ENCODE assay signal across 1 cellular context in the genomic region with DNA sequence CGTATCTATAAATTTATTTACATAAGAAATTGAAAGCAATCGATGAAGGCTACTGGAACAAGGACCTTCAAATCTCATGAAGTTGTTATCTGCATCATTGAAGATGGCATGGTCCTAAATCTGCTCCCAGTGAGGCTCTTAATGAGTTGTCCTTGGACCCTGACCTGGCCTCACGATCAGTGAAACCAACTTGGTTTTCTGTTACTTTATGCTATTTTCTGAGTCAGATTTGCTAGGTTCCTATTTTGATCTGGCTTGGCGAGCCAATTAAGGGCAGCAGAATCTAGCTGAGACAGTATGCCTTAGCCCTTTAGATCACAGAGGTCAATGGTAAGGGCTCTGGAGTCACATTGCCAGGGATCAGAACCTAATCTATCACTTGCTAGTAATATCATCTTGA.
A peak's percentile ranks its signal among the peaks of the same experiment; 100 is the strongest.
TF ChIP-seq lines count a peak whose summit lies in the region.

No MANE protein-coding gene starts in this region.

TF ChIP-seq in HepG2, 621 proteins besides CTCF, POLR2A, EP300 and RAD21 (continued from another document and continues in another):
- TF ChIP-seq, protein P1, sequence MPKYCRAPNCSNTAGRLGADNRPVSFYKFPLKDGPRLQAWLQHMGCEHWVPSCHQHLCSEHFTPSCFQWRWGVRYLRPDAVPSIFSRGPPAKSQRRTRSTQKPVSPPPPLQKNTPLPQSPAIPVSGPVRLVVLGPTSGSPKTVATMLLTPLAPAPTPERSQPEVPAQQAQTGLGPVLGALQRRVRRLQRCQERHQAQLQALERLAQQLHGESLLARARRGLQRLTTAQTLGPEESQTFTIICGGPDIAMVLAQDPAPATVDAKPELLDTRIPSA (CRISPR knock-in tag; IDR thresholded peaks at IDR 0.05; ENCODE audit: borderline replicate concordance) = no peak
- TF ChIP-seq ZNF326 (CRISPR knock-in tag; IDR thresholded peaks at IDR 0.05; ENCODE audit: borderline replicate concordance) = no peak
- TF ChIP-seq HDAC2 (CRISPR knock-in tag; IDR thresholded peaks at IDR 0.05) = no peak
- no peak for TF ChIP-seq CBFB (CRISPR knock-in tag; IDR thresholded peaks at IDR 0.05)
- no peak for TF ChIP-seq ZNF891 (CRISPR knock-in tag; IDR thresholded peaks at IDR 0.05)
- TF ChIP-seq RCOR2 (CRISPR knock-in tag; IDR thresholded peaks at IDR 0.05) = peak; percentile 29; the same call in 1 of the 2 replicates
- TF ChIP-seq ZSCAN12 (CRISPR knock-in tag; IDR thresholded peaks at IDR 0.05) = no peak
- TF ChIP-seq NR3C1 (CRISPR knock-in tag; IDR thresholded peaks at IDR 0.05) = no peak
- no peak for TF ChIP-seq MAFK (conservative IDR thresholded peaks at IDR 0.05 in 1 of 2, IDR thresholded peaks at IDR 0.05 in 1 of 2; ENCODE audit: low read length in 2 of 2)
- TF ChIP-seq KAT2B (IDR thresholded peaks at IDR 0.05; ENCODE audit: borderline replicate concordance, low read depth, low read length) = no peak
- TF ChIP-seq ZEB1 (IDR thresholded peaks at IDR 0.05; ENCODE audit: insufficient replicate concordance, low read depth) = no peak
- TF ChIP-seq, protein P2, sequence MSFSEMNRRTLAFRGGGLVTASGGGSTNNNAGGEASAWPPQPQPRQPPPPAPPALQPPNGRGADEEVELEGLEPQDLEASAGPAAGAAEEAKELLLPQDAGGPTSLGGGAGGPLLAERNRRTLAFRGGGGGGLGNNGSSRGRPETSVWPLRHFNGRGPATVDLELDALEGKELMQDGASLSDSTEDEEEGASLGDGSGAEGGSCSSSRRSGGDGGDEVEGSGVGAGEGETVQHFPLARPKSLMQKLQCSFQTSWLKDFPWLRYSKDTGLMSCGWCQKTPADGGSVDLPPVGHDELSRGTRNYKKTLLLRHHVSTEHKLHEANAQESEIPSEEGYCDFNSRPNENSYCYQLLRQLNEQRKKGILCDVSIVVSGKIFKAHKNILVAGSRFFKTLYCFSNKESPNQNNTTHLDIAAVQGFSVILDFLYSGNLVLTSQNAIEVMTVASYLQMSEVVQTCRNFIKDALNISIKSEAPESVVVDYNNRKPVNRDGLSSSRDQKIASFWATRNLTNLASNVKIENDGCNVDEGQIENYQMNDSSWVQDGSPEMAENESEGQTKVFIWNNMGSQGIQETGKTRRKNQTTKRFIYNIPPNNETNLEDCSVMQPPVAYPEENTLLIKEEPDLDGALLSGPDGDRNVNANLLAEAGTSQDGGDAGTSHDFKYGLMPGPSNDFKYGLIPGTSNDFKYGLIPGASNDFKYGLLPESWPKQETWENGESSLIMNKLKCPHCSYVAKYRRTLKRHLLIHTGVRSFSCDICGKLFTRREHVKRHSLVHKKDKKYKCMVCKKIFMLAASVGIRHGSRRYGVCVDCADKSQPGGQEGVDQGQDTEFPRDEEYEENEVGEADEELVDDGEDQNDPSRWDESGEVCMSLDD (CRISPR knock-in tag; IDR thresholded peaks at IDR 0.05; ENCODE audit: borderline replicate concordance) = no peak
- TF ChIP-seq, protein P3, sequence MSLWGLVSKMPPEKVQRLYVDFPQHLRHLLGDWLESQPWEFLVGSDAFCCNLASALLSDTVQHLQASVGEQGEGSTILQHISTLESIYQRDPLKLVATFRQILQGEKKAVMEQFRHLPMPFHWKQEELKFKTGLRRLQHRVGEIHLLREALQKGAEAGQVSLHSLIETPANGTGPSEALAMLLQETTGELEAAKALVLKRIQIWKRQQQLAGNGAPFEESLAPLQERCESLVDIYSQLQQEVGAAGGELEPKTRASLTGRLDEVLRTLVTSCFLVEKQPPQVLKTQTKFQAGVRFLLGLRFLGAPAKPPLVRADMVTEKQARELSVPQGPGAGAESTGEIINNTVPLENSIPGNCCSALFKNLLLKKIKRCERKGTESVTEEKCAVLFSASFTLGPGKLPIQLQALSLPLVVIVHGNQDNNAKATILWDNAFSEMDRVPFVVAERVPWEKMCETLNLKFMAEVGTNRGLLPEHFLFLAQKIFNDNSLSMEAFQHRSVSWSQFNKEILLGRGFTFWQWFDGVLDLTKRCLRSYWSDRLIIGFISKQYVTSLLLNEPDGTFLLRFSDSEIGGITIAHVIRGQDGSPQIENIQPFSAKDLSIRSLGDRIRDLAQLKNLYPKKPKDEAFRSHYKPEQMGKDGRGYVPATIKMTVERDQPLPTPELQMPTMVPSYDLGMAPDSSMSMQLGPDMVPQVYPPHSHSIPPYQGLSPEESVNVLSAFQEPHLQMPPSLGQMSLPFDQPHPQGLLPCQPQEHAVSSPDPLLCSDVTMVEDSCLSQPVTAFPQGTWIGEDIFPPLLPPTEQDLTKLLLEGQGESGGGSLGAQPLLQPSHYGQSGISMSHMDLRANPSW (CRISPR knock-in tag; IDR thresholded peaks at IDR 0.05; ENCODE audit: borderline replicate concordance) = no peak
- TF ChIP-seq FOXP1 (IDR thresholded peaks at IDR 0.05) = no peak
- no peak for TF ChIP-seq FOXP1 (CRISPR knock-in tag; IDR thresholded peaks at IDR 0.05)
- no peak for TF ChIP-seq MAZ (IDR thresholded peaks at IDR 0.05; ENCODE audit: borderline replicate concordance, low read depth, low read length)
- no peak for TF ChIP-seq MAZ (CRISPR knock-in tag; IDR thresholded peaks at IDR 0.05; ENCODE audit: low read depth)
- 0 out of 2 replicates have a peak, but pooled peaks have one; percentile 16 for TF ChIP-seq SNAI1 (CRISPR knock-in tag; IDR thresholded peaks at IDR 0.05; ENCODE audit: borderline replicate concordance)
- TF ChIP-seq, protein P4, sequence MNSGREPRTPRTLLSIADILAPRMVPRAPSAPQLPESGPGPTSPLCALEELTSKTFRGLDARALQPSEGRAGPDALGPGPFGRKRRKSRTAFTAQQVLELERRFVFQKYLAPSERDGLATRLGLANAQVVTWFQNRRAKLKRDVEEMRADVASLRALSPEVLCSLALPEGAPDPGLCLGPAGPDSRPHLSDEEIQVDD (CRISPR knock-in tag; IDR thresholded peaks at IDR 0.05; ENCODE audit: borderline replicate concordance) = no peak
- TF ChIP-seq HNF4G (IDR thresholded peaks at IDR 0.05; ENCODE audit: borderline replicate concordance, low read depth, low read length) = peak; percentile 71; the same call in 1 of the 2 replicates
- TF ChIP-seq HNF4G (CRISPR knock-in tag; IDR thresholded peaks at IDR 0.05; ENCODE audit: borderline replicate concordance, low read depth) = no peak
- 0 out of 2 replicates have a peak, but pooled peaks have one; percentile 44 for TF ChIP-seq GFI1 (CRISPR knock-in tag; IDR thresholded peaks at IDR 0.05; ENCODE audit: borderline replicate concordance)
- no peak for TF ChIP-seq TBX3 (IDR thresholded peaks at IDR 0.05; ENCODE audit: borderline replicate concordance)
- TF ChIP-seq, protein P5, sequence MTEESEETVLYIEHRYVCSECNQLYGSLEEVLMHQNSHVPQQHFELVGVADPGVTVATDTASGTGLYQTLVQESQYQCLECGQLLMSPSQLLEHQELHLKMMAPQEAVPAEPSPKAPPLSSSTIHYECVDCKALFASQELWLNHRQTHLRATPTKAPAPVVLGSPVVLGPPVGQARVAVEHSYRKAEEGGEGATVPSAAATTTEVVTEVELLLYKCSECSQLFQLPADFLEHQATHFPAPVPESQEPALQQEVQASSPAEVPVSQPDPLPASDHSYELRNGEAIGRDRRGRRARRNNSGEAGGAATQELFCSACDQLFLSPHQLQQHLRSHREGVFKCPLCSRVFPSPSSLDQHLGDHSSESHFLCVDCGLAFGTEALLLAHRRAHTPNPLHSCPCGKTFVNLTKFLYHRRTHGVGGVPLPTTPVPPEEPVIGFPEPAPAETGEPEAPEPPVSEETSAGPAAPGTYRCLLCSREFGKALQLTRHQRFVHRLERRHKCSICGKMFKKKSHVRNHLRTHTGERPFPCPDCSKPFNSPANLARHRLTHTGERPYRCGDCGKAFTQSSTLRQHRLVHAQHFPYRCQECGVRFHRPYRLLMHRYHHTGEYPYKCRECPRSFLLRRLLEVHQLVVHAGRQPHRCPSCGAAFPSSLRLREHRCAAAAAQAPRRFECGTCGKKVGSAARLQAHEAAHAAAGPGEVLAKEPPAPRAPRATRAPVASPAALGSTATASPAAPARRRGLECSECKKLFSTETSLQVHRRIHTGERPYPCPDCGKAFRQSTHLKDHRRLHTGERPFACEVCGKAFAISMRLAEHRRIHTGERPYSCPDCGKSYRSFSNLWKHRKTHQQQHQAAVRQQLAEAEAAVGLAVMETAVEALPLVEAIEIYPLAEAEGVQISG (CRISPR knock-in tag; IDR thresholded peaks at IDR 0.05) = no peak
- TF ChIP-seq ETV6 (CRISPR knock-in tag; conservative IDR thresholded peaks at IDR 0.05) = no peak
- no peak for TF ChIP-seq ZNF296 (CRISPR knock-in tag; conservative IDR thresholded peaks at IDR 0.05)
- TF ChIP-seq, protein P6, sequence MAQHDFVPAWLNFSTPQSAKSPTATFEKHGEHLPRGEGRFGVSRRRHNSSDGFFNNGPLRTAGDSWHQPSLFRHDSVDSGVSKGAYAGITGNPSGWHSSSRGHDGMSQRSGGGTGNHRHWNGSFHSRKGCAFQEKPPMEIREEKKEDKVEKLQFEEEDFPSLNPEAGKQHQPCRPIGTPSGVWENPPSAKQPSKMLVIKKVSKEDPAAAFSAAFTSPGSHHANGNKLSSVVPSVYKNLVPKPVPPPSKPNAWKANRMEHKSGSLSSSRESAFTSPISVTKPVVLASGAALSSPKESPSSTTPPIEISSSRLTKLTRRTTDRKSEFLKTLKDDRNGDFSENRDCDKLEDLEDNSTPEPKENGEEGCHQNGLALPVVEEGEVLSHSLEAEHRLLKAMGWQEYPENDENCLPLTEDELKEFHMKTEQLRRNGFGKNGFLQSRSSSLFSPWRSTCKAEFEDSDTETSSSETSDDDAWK (CRISPR knock-in tag; IDR thresholded peaks at IDR 0.05) = no peak
- 0 out of 2 replicates have a peak, but pooled peaks have one; percentile 48 for TF ChIP-seq ZBTB42 (CRISPR knock-in tag; IDR thresholded peaks at IDR 0.05)
- TF ChIP-seq ZNF337 (CRISPR knock-in tag; IDR thresholded peaks at IDR 0.05; ENCODE audit: borderline replicate concordance, low read depth) = no peak
- no peak for TF ChIP-seq JUNB (CRISPR knock-in tag; IDR thresholded peaks at IDR 0.05; ENCODE audit: borderline replicate concordance)
- TF ChIP-seq GABPA (IDR thresholded peaks at IDR 0.05; ENCODE audit: low read depth, low read length) = no peak
- TF ChIP-seq GABPA (CRISPR knock-in tag; IDR thresholded peaks at IDR 0.05; ENCODE audit: low read depth) = no peak
- TF ChIP-seq ZNF124 (CRISPR knock-in tag; IDR thresholded peaks at IDR 0.05) = 0 out of 2 replicates have a peak, but pooled peaks have one; percentile 18
- no peak for TF ChIP-seq ZNF143 (CRISPR knock-in tag; IDR thresholded peaks at IDR 0.05)
- TF ChIP-seq, protein P7, sequence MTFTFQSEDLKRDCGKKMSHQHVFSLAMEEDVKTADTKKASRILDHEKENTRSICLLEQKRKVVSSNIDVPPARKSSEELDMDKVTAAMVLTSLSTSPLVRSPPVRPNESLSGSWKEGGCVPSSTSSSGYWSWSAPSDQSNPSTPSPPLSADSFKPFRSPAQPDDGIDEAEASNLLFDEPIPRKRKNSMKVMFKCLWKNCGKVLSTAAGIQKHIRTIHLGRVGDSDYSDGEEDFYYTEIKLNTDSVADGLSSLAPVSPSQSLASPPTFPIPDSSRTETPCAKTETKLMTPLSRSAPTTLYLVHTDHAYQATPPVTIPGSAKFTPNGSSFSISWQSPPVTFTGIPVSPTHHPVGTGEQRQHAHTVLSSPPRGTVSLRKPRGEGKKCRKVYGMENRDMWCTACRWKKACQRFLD (CRISPR knock-in tag; IDR thresholded peaks at IDR 0.05; ENCODE audit: borderline replicate concordance) = no peak
- TF ChIP-seq ZNF850 (CRISPR knock-in tag; conservative IDR thresholded peaks at IDR 0.05) = no peak
- no peak for TF ChIP-seq ZNF83 (CRISPR knock-in tag; IDR thresholded peaks at IDR 0.05; ENCODE audit: borderline replicate concordance)
- TF ChIP-seq TCF7L2 (IDR thresholded peaks at IDR 0.05; ENCODE audit: low read depth, low read length) = no peak
- no peak for TF ChIP-seq RXRB (CRISPR knock-in tag; IDR thresholded peaks at IDR 0.05; ENCODE audit: borderline replicate concordance)
- peak; percentile 6; the same call in 1 of the 2 replicates for TF ChIP-seq HMG20A (CRISPR knock-in tag; IDR thresholded peaks at IDR 0.05; ENCODE audit: borderline replicate concordance)
- TF ChIP-seq ZNF234 (CRISPR knock-in tag; conservative IDR thresholded peaks at IDR 0.05) = no peak
- TF ChIP-seq ZNF7 (CRISPR knock-in tag; IDR thresholded peaks at IDR 0.05) = no peak
- no peak for TF ChIP-seq GATA4 (IDR thresholded peaks at IDR 0.05; ENCODE audit: borderline replicate concordance, low read depth)
- no peak for TF ChIP-seq NFIC (IDR thresholded peaks at IDR 0.05; ENCODE audit: low read length)
- 0 out of 2 replicates have a peak, but pooled peaks have one; percentile 26 for TF ChIP-seq HOXA3 (CRISPR knock-in tag; IDR thresholded peaks at IDR 0.05)
- TF ChIP-seq FOSL2 (CRISPR knock-in tag; IDR thresholded peaks at IDR 0.05) = peak; percentile 25; the same call in 1 of the 2 replicates
- no peak for TF ChIP-seq MYC (CRISPR knock-in tag; IDR thresholded peaks at IDR 0.05; ENCODE audit: borderline replicate concordance)
- TF ChIP-seq ZNF546 (CRISPR knock-in tag; conservative IDR thresholded peaks at IDR 0.05) = no peak
- TF ChIP-seq ZNF816 (CRISPR knock-in tag; IDR thresholded peaks at IDR 0.05; ENCODE audit: borderline replicate concordance) = 0 out of 2 replicates have a peak, but pooled peaks have one; percentile 34
- no peak for TF ChIP-seq MEIS2 (CRISPR knock-in tag; IDR thresholded peaks at IDR 0.05)
- TF ChIP-seq ZFX (CRISPR knock-in tag; IDR thresholded peaks at IDR 0.05; ENCODE audit: low read depth) = no peak
- TF ChIP-seq, protein P8, sequence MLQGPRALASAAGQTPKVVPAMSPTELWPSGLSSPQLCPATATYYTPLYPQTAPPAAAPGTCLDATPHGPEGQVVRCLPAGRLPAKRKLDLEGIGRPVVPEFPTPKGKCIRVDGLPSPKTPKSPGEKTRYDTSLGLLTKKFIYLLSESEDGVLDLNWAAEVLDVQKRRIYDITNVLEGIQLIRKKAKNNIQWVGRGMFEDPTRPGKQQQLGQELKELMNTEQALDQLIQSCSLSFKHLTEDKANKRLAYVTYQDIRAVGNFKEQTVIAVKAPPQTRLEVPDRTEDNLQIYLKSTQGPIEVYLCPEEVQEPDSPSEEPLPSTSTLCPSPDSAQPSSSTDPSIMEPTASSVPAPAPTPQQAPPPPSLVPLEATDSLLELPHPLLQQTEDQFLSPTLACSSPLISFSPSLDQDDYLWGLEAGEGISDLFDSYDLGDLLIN (CRISPR knock-in tag; IDR thresholded peaks at IDR 0.05; ENCODE audit: borderline replicate concordance) = no peak
- TF ChIP-seq, protein P9, sequence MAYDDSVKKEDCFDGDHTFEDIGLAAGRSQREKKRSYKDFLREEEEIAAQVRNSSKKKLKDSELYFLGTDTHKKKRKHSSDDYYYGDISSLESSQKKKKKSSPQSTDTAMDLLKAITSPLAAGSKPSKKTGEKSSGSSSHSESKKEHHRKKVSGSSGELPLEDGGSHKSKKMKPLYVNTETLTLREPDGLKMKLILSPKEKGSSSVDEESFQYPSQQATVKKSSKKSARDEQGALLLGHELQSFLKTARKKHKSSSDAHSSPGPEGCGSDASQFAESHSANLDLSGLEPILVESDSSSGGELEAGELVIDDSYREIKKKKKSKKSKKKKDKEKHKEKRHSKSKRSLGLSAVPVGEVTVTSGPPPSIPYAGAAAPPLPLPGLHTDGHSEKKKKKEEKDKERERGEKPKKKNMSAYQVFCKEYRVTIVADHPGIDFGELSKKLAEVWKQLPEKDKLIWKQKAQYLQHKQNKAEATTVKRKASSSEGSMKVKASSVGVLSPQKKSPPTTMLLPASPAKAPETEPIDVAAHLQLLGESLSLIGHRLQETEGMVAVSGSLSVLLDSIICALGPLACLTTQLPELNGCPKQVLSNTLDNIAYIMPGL (CRISPR knock-in tag; IDR thresholded peaks at IDR 0.05; ENCODE audit: borderline replicate concordance in 1 of 2, low read depth in 1 of 2) = no peak
- TF ChIP-seq SIN3B (IDR thresholded peaks at IDR 0.05; ENCODE audit: low read length) = no peak
- 0 out of 2 replicates have a peak, but pooled peaks have one; percentile 20 for TF ChIP-seq ZNF644 (CRISPR knock-in tag; IDR thresholded peaks at IDR 0.05; ENCODE audit: low read depth)
- no peak for TF ChIP-seq ZNF235 (CRISPR knock-in tag; IDR thresholded peaks at IDR 0.05; ENCODE audit: borderline replicate concordance)
- no peak for TF ChIP-seq PRMT3 (CRISPR knock-in tag; IDR thresholded peaks at IDR 0.05; ENCODE audit: borderline replicate concordance, low read depth)
